25 cellular contexts compared by ENCODE assay signal in genomic region chr7:67863911-67864310, GRCh38.
DNase-seq lines count a peak whose midpoint lies in the region; ATAC-seq, FAIRE-seq and TF ChIP-seq lines count a peak whose summit lies in the region.
"Had no signal": no experiment of that assay in that cellular context is flagged by ENCODE, and none has a peak within 500 bp of the region (broad histone marks: within the 10 kb centered on the region; RNA-seq: fewer than 3 reads in every experiment).

No MANE protein-coding gene starts in this region.

- H2BK12ac ChIP-seq in H1 (ENCODE audit: low read depth, low read length) = no peak overlapping the region

- H3K14ac ChIP-seq in H1 (ENCODE audit: insufficient read length) = no peak overlapping the region

- H3K4ac ChIP-seq in H1 (replicated peaks; ENCODE audit: insufficient read length, low read depth, low read length) = no peak overlapping the region

- DNase-seq in A673 (ENCODE audit: low spot score) = no peak
- peak; percentile 5 for DNase-seq in NCI-H226
- DNase-seq in H1 (ENCODE audit: low read depth in 1 of 2, low spot score in 2 of 2) = no peak
- peak; percentile 30 for DNase-seq in urothelium cell line (ENCODE audit: low spot score)
- DNase-seq in NCI-H1930 (lab: John Stamatoyannopoulos, UW) = no peak
- DNase-seq in activated CD4-positive, alpha-beta T cell treated with anti-CD3 and anti-CD28 coated beads, Interleukin-2, amount 50 U/mL, for 1 hour = no peak
- DNase-seq: ACHN; AML-193; BE2C; CD4-positive, alpha-beta T cell; CD8-positive, alpha-beta memory T cell; DMS 273 treated with DMSO at 0.1 percent for 48 hours; DMS79; EL; GDM1; HFFc6 had no signal

- no peak for TF ChIP-seq CTCF in A673 (conservative IDR thresholded peaks at IDR 0.05; ENCODE audit: low read depth, low read length)
- no peak for TF ChIP-seq CTCF in H1 (IDR thresholded peaks at IDR 0.05; ENCODE audit: control extremely low read depth in 1 of 3, insufficient read depth in 1 of 3, low read depth in 1 of 3, low read length in 3 of 3)

- H3K79me1 ChIP-seq in H1 (ENCODE audit: low read depth, low read length) = no peaks in the 10 kb centered on the region

- 87% methylated on average over 6 of the region's 6 CpGs; no CpG with 5 or more reads in 1 of the 2 experiments for WGBS in H1 (ENCODE audit: extremely low coverage in 1 of 2, insufficient coverage in 1 of 2, insufficient read length in 1 of 2, insufficient replicate concordance in 2 of 2, low coverage in 1 of 2, low lambda C conversion rate in 2 of 2, missing lambda C conversion rate in 1 of 2), 2 experiments

- no peak overlapping the region for H3K4me2 ChIP-seq in H1 (ENCODE audit: insufficient read depth in 1 of 2, low read depth in 2 of 2, low read length in 2 of 2)
- H3K4me2 ChIP-seq: BLaER1 treated with 17β-estradiol and CSF1 and Interleukin-3, amounts not matched to agents 10 nM and 100 nM; GM23338 had no signal

- H3K23ac ChIP-seq in H1 (ENCODE audit: insufficient read length) = no peak overlapping the region

- H3K36me3 ChIP-seq in A673 (ENCODE audit: insufficient read depth, low read length, poor library complexity, severe bottlenecking) (no peaks in the 10 kb centered on the region), H1 (ENCODE audit: control insufficient read depth in 2 of 4, insufficient read depth in 4 of 4, low read length in 3 of 4) (no peaks in the 10 kb centered on the region; a peak in 1 of 8 replicates)
- H3K36me3 ChIP-seq: BE2C; BLaER1 treated with 17β-estradiol and CSF1 and Interleukin-3, amounts not matched to agents 10 nM and 100 nM; HAP-1 had no signal

- no peak for FAIRE-seq in H1 (lab: Jason Lieb, UNC)
- FAIRE-seq in urothelium cell line (lab: Jason Lieb, UNC) = no peak
- FAIRE-seq: A204.1, D721Med, GM12878, GM19239, H54 had no signal

- no peak overlapping the region for H2AK5ac ChIP-seq in H1 (ENCODE audit: low read depth, low read length)

- 0 out of 2 replicates have a peak overlapping the region, but pooled peaks have one; percentile 34 for H2AFZ ChIP-seq in H1 (ENCODE audit: low read length)
- H2AFZ ChIP-seq: GM23338 had no signal

- peaks cover 24% of the 10 kb centered on the region for H3K4me1 ChIP-seq in A673 (ENCODE audit: insufficient read depth, low read length, poor library complexity, severe bottlenecking)
- no peaks in the 10 kb centered on the region for H3K4me1 ChIP-seq in H1 (replicated peaks in 1 of 4; ENCODE audit: control insufficient read depth in 3 of 4, insufficient read depth in 4 of 4, low read length in 3 of 4)
- H3K4me1 ChIP-seq: BE2C, HAP-1 had no signal

- intact Hi-C loops in A673 (cut with micrococcal nuclease; ENCODE audit: unreplicated experiment) = no loop called here

- H4K8ac ChIP-seq in H1 (ENCODE audit: extremely low read depth, insufficient read depth, low read length) = no peak overlapping the region

- no peaks in the 10 kb centered on the region for H3K23me2 ChIP-seq in H1 (ENCODE audit: low read depth, low read length)

- H2BK20ac ChIP-seq in H1 (ENCODE audit: low read length) = no peak overlapping the region

- no peak overlapping the region for H4K91ac ChIP-seq in H1 (replicated peaks; ENCODE audit: insufficient read length, low read length)

- H3K27ac ChIP-seq in A673 (ENCODE audit: low read depth, low read length, poor library complexity, severe bottlenecking) (peak overlapping the region; percentile 68), H1 (ENCODE audit: low read depth, low read length) (no peak overlapping the region)
- H3K27ac ChIP-seq: BLaER1 treated with 17β-estradiol and CSF1 and Interleukin-3, amounts not matched to agents 10 nM and 100 nM had no signal

- H3K9ac ChIP-seq in H1 (replicated peaks in 1 of 4; ENCODE audit: extremely low read depth in 1 of 4, low read depth in 3 of 4, low read length in 3 of 4) = no peak overlapping the region
- H3K9ac ChIP-seq: BLaER1 treated with 17β-estradiol and CSF1 and Interleukin-3, amounts not matched to agents 10 nM and 100 nM had no signal

- no peak overlapping the region for H2BK15ac ChIP-seq in H1 (ENCODE audit: low read length)

- CTCF ChIA-PET in A673 (lab: Charles Lee) = no interaction called here
- CTCF ChIA-PET in H1 (lab: Charles Lee; ENCODE audit: partially characterized antibody) = interaction anchor here (1.2 kb wide), 1 partner anchor 238 kb away, joined by 4 read pairs; no protein-coding TSS in a partner anchor

- no peak overlapping the region for H3K4me3 ChIP-seq in A673 (ENCODE audit: low read depth, low read length, poor library complexity, severe bottlenecking)
- H3K4me3 ChIP-seq in H1 (ENCODE audit: extremely low read depth in 1 of 4, insufficient read depth in 2 of 4, low read depth in 3 of 4, low read length in 4 of 4) = no peak overlapping the region
- H3K4me3 ChIP-seq: BLaER1 treated with 17β-estradiol and CSF1 and Interleukin-3, amounts not matched to agents 10 nM and 100 nM; GM12878; GM23338; HAP-1 had no signal

- no peaks in the 10 kb centered on the region for H4K20me1 ChIP-seq in H1 (replicated peaks in 1 of 2; ENCODE audit: control insufficient read depth in 1 of 2, insufficient read depth in 2 of 2, low read length in 2 of 2)
- H4K20me1 ChIP-seq: BLaER1 treated with 17β-estradiol and CSF1 and Interleukin-3, amounts not matched to agents 10 nM and 100 nM had no signal

- BruUV-seq in A673 (replicated peaks; lab: Mats Ljungman, UMichigan) = no TSS peak

- no peak overlapping the region for H3K56ac ChIP-seq in H1 (replicated peaks; ENCODE audit: insufficient read length, low read depth, low read length)

- H4K5ac ChIP-seq in H1 (ENCODE audit: insufficient read length, low read depth, low read length) = no peak overlapping the region

- H3K27me3 ChIP-seq in A673 (replicated peaks; ENCODE audit: insufficient read depth, low read depth, low read length, poor library complexity) (no peaks in the 10 kb centered on the region), H1 (replicated peaks in 1 of 4; ENCODE audit: control insufficient read depth in 3 of 4, extremely low read depth in 1 of 4, insufficient read depth in 3 of 4, low read length in 3 of 4) (no peaks in the 10 kb centered on the region)
- H3K27me3 ChIP-seq: BE2C; BLaER1 treated with 17β-estradiol and CSF1 and Interleukin-3, amounts not matched to agents 10 nM and 100 nM had no signal

- peaks cover 25% of the 10 kb centered on the region for H3K9me3 ChIP-seq in A673 (ENCODE audit: low read depth, low read length, poor library complexity, severe bottlenecking)
- peaks cover 7 to 9% of the 10 kb centered on the region in 2 experiments for H3K9me3 ChIP-seq in H1 (ENCODE audit: insufficient read depth in 2 of 2, low read depth in 1 of 2, low read length in 1 of 2)
- H3K9me3 ChIP-seq: BE2C, HAP-1 had no signal

- no peak for TF ChIP-seq POLR2A in H1 (IDR thresholded peaks at IDR 0.05; ENCODE audit: control extremely low read depth in 1 of 2, low read depth in 2 of 2, low read length in 2 of 2)

- TF ChIP-seq RAD21 in H1 (IDR thresholded peaks at IDR 0.05 in 1 of 2, conservative IDR thresholded peaks at IDR 0.05 in 1 of 2; ENCODE audit: low read depth in 2 of 2, low read length in 2 of 2) = no peak

- TF ChIP-seq EP300 in H1 (IDR thresholded peaks at IDR 0.05; ENCODE audit: borderline replicate concordance in 1 of 2, low read depth in 2 of 2, low read length in 2 of 2) = no peak

- H3K79me2 ChIP-seq in H1 (ENCODE audit: control insufficient read depth in 1 of 2, insufficient read depth in 2 of 2, low read length in 2 of 2) = no peaks in the 10 kb centered on the region

- ATAC-seq in HG03469 (IDR thresholded peaks at IDR 0.05; ENCODE audit: unreplicated experiment) = no peak
- ATAC-seq: GM12878, GM23338 had no signal

- H3K18ac ChIP-seq in H1 (ENCODE audit: extremely low read depth, low read length) = no peak overlapping the region

- POLR2A ChIA-PET in A673 (lab: Charles Lee; ENCODE audit: low non-redundant PET) = no interaction called here
- POLR2A ChIA-PET in H1 (lab: Charles Lee; ENCODE audit: partially characterized antibody) = no interaction called here

- H2BK120ac ChIP-seq in H1 (replicated peaks; ENCODE audit: low read depth, low read length) = no peak overlapping the region

- H2BK5ac ChIP-seq in H1 (ENCODE audit: low read depth, low read length) = no peak overlapping the region

TF ChIP-seq in H1, 55 proteins besides CTCF, POLR2A, EP300 and RAD21 (continues in another document):
- TF ChIP-seq FOSL1 (IDR thresholded peaks at IDR 0.05; ENCODE audit: insufficient read depth, low read depth, low read length) (no peak), PHF8 (conservative IDR thresholded peaks at IDR 0.05; ENCODE audit: low read depth, low read length) (no peak), BCL11A (IDR thresholded peaks at IDR 0.05; ENCODE audit: low read depth in 2 of 2, low read length in 2 of 2) (no peak), HDAC6 (IDR thresholded peaks at IDR 0.05; ENCODE audit: low read depth, low read length) (no peak), SP4 (IDR thresholded peaks at IDR 0.05; ENCODE audit: low read length) (no peak), SAP30 (IDR thresholded peaks at IDR 0.05; ENCODE audit: insufficient read depth, insufficient replicate concordance, low read length) (no peak), TAF7 (optimal IDR thresholded peaks at IDR 0.05; ENCODE audit: borderline replicate concordance, low read depth, low read length) (no peak), TEAD4 (IDR thresholded peaks at IDR 0.05; ENCODE audit: low read depth, low read length) (no peak), BRCA1 (IDR thresholded peaks at IDR 0.05; ENCODE audit: low read depth, low read length) (no peak), KDM4A (IDR thresholded peaks at IDR 0.05; ENCODE audit: low read depth, low read length, severe bottlenecking) (no peak), ZNF274 (IDR thresholded peaks at IDR 0.05; ENCODE audit: borderline replicate concordance, extremely low read depth, low read length) (no peak), CBX8 (IDR thresholded peaks at IDR 0.05; ENCODE audit: borderline replicate concordance, low read depth, low read length) (no peak), EGR1 (IDR thresholded peaks at IDR 0.05; ENCODE audit: borderline replicate concordance, low read depth, low read length) (no peak)
- TF ChIP-seq, protein P1, sequence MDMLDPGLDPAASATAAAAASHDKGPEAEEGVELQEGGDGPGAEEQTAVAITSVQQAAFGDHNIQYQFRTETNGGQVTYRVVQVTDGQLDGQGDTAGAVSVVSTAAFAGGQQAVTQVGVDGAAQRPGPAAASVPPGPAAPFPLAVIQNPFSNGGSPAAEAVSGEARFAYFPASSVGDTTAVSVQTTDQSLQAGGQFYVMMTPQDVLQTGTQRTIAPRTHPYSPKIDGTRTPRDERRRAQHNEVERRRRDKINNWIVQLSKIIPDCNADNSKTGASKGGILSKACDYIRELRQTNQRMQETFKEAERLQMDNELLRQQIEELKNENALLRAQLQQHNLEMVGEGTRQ (IDR thresholded peaks at IDR 0.05; ENCODE audit: low read length) = no peak

Comparison
In these comparisons a context has a peak if more than half of its experiments do, and no peak if none do; other contexts are left out.
1. DNase-seq: peak in NCI-H226 (single experiment) and urothelium cell line (single experiment); none in A673 (single experiment), H1 (0 of 2), NCI-H1930 (0 of 2) and activated CD4-positive, alpha-beta T cell treated with anti-CD3 and anti-CD28 coated beads, Interleukin-2, amount 50 U/mL, for 1 hour (single experiment).